ENCODE assay signal across 9 cellular contexts in genomic region chr20:31547720-31548298, GRCh38. TPM values are rescaled to one million over a fixed set of nuclear protein-coding genes. Genes with fewer than 3 reads are reported as not detected.
DNase-seq lines count a peak whose midpoint lies in the region; ATAC-seq, FAIRE-seq and TF ChIP-seq lines count a peak whose summit lies in the region.
"Had no signal": no experiment of that assay in that cellular context is flagged by ENCODE, and none has a peak within 500 bp of the region (broad histone marks: within the 10 kb centered on the region; RNA-seq: fewer than 3 reads in every experiment).

No MANE protein-coding gene starts in this region.

- 56% methylated on average over 6 of the region's 6 CpGs for WGBS in SK-N-SH (ENCODE audit: low lambda C conversion rate)
- WGBS in stomach, 5 donors, result 43 to 50% (median 49%) methylated on average over 6 of the region's 6 CpGs

- TF ChIP-seq EP300 in SK-N-SH (IDR thresholded peaks at IDR 0.05; ENCODE audit: borderline replicate concordance in 1 of 2, low read depth in 1 of 2, low read length in 1 of 2) (no peak), stomach (IDR thresholded peaks at IDR 0.05) (no peak)

- FAIRE-seq in keratinocyte (lab: Jason Lieb, UNC), result no peak
- FAIRE-seq: A204.1 had no signal

- H3F3A ChIP-seq in SK-N-SH (replicated peaks; ENCODE audit: insufficient read depth), result peaks cover 42% of the 10 kb centered on the region

- H3K4me2 ChIP-seq in SK-N-SH (peak overlapping the region; percentile 59), keratinocyte (ENCODE audit: control insufficient read depth, extremely low read depth, insufficient read depth, low read depth, low read length) (peak overlapping the region; percentile 76)

- H3K4me1 ChIP-seq in SK-N-SH (ENCODE audit: control insufficient read depth in 1 of 2, insufficient read depth in 2 of 2, low read depth in 1 of 2, low read length in 1 of 2) (peaks cover 21 to 28% of the 10 kb centered on the region in 2 experiments; a peak in 3 of 4 replicates), keratinocyte (ENCODE audit: control insufficient read depth, extremely low read depth, insufficient read depth, low read length) (peaks cover 15% of the 10 kb centered on the region), stomach (peaks cover 9 to 45% (median 25%) of the 10 kb centered on the region in 4 donors)

- H3K9me1 ChIP-seq in keratinocyte (ENCODE audit: control insufficient read depth, extremely low read depth, insufficient read depth, low read length), result no peaks in the 10 kb centered on the region

- H3K36me3 ChIP-seq in SK-N-SH (replicated peaks in 1 of 2; ENCODE audit: control insufficient read depth in 1 of 2, insufficient read depth in 2 of 2, low read length in 1 of 2) (peaks cover 52 to 58% of the 10 kb centered on the region in 2 experiments), keratinocyte (ENCODE audit: control insufficient read depth in 2 of 2, extremely low read depth in 1 of 2, insufficient read depth in 2 of 2, low read length in 2 of 2) (peaks cover 35 to 42% of the 10 kb centered on the region in 2 experiments), stomach (peaks cover 45 to 93% (median 86%) of the 10 kb centered on the region in 4 donors)

- H3K27ac ChIP-seq in SK-N-SH (ENCODE audit: low read depth in 2 of 2, low read length in 1 of 2) (peak overlapping the region; percentile 84 to 96), keratinocyte (ENCODE audit: control insufficient read depth, insufficient read depth, low read length) (peak overlapping the region; percentile 94), stomach (peak overlapping the region in 4 of 5 donors; percentile 87 to 93 (median 88))

- TF ChIP-seq POLR2A in stomach (IDR thresholded peaks at IDR 0.05), result no peak

- H3K36me3 Mint-ChIP-seq in activated naive CD8-positive, alpha-beta T cell treated with anti-CD3 and anti-CD28 coated beads for 36 hours, result peaks cover 54% of the 10 kb centered on the region

- H2AFZ ChIP-seq in SK-N-SH (ENCODE audit: low read depth) (no peak overlapping the region), keratinocyte (ENCODE audit: control insufficient read depth, low read length) (no peak overlapping the region)

- H3K27ac Mint-ChIP-seq in activated naive CD8-positive, alpha-beta T cell treated with anti-CD3 and anti-CD28 coated beads for 36 hours, result peak overlapping the region; percentile 96

- intact Hi-C loops in stomach (cut with DNase I; ENCODE audit: low total_unique reads), result no loop called here

- POLR2A ChIA-PET in SK-N-SH (lab: Yijun Ruan, JAX) (no interaction called here), GM10248 (lab: Yijun Ruan, JAX) (no interaction called here)

- no peak for DNase-seq in SK-N-SH
- DNase-seq in activated naive CD8-positive, alpha-beta T cell treated with anti-CD3 and anti-CD28 coated beads for 36 hours, result no peak
- DNase-seq in keratinocyte (ENCODE audit: low read depth, low spot score), result no peak
- DNase-seq in stomach, result no peak
- DNase-seq in GM10248 (ENCODE audit: extremely low spot score), result no peak
- DNase-seq in dermis blood vessel endothelial cell, result no peak
- DNase-seq in MV-4-11 (lab: John Stamatoyannopoulos, UW), result no peak

- TF ChIP-seq RAD21 in SK-N-SH (IDR thresholded peaks at IDR 0.05; ENCODE audit: low read length), result no peak

- H3K79me2 ChIP-seq in SK-N-SH (ENCODE audit: insufficient read depth), result peaks cover 55% of the 10 kb centered on the region
- peaks cover 23% of the 10 kb centered on the region for H3K79me2 ChIP-seq in keratinocyte (ENCODE audit: control insufficient read depth, insufficient read depth, low read length)

- H3K27me3 ChIP-seq in SK-N-SH (ENCODE audit: insufficient read depth) (no peaks in the 10 kb centered on the region), keratinocyte (ENCODE audit: control insufficient read depth, extremely low read depth, insufficient read depth, low read length) (no peaks in the 10 kb centered on the region), stomach (no peaks in the 10 kb centered on the region)

- no peak for ATAC-seq in SK-N-SH treated with all-trans-retinoic acid at 6 μM for 48 hours

- H4K20me1 ChIP-seq in SK-N-SH (ENCODE audit: insufficient read depth), result no peaks in the 10 kb centered on the region
- H4K20me1 ChIP-seq in keratinocyte (ENCODE audit: control insufficient read depth, extremely low read depth, insufficient read depth, low read length), result no peaks in the 10 kb centered on the region

- H3K9me3 ChIP-seq in SK-N-SH, result no peaks in the 10 kb centered on the region
- H3K9me3 ChIP-seq in keratinocyte (ENCODE audit: control insufficient read depth, low read depth, low read length), result no peaks in the 10 kb centered on the region
- no peaks in the 10 kb centered on the region for H3K9me3 ChIP-seq in stomach

- no peaks in the 10 kb centered on the region for H3K27me3 Mint-ChIP-seq in activated naive CD8-positive, alpha-beta T cell treated with anti-CD3 and anti-CD28 coated beads for 36 hours

- H3K9me2 ChIP-seq in SK-N-SH, result no peaks in the 10 kb centered on the region

- CTCF ChIA-PET in SK-N-SH (lab: Yijun Ruan, JAX), result interaction anchor here (1.1 to 14.2 kb wide), 7 partner anchors 12 to 176 kb away, joined by 3 to 177 read pairs (median 4); partner anchors contain the start of gene HM13
- CTCF ChIA-PET in GM10248 (lab: Yijun Ruan, JAX), result interaction anchor here (0.6 to 5.9 kb wide), 6 partner anchors 10 to 1430 kb away, joined by 3 to 51 read pairs (median 10); no protein-coding TSS in a partner anchor

- H3K4me3 ChIP-seq in SK-N-SH (ENCODE audit: low read depth in 2 of 2, low read length in 1 of 2) (peak overlapping the region; percentile 42 to 54), keratinocyte (ENCODE audit: control insufficient read depth in 2 of 3, extremely low read depth in 1 of 3, insufficient read depth in 2 of 3, low read depth in 1 of 3, low read length in 3 of 3) (peak overlapping the region; percentile 48 to 87 (median 69)), stomach (peak overlapping the region; percentile 48 to 53 (median 52))

- H3K9ac ChIP-seq in SK-N-SH, result peak overlapping the region; percentile 72
- peak overlapping the region; percentile 88 for H3K9ac ChIP-seq in keratinocyte (ENCODE audit: control insufficient read depth, extremely low read depth, insufficient read depth, low read length)

- dilution Hi-C loops in keratinocyte (cut with MboI; ENCODE audit: extremely low pct_ligation_motif_present, low sequenced_read_pairs), result no loop called here

- peak overlapping the region; percentile 94 for H3K4me3 Mint-ChIP-seq in activated naive CD8-positive, alpha-beta T cell treated with anti-CD3 and anti-CD28 coated beads for 36 hours

- TF ChIP-seq CTCF in SK-N-SH (IDR thresholded peaks at IDR 0.05), result no peak
- no peak for TF ChIP-seq CTCF in keratinocyte (optimal IDR thresholded peaks at IDR 0.05 in 1 of 3, IDR thresholded peaks at IDR 0.05 in 1 of 3, conservative IDR thresholded peaks at IDR 0.05 in 1 of 3; ENCODE audit: extremely low read depth in 1 of 3, insufficient read depth in 2 of 3, low read length in 3 of 3)
- no peak for TF ChIP-seq CTCF in stomach (IDR thresholded peaks at IDR 0.05)
- no peak for TF ChIP-seq CTCF in GM10248 (IDR thresholded peaks at IDR 0.05; ENCODE audit: control extremely low read depth, extremely low read depth, low read depth, missing control alignments)

- H3K4me1 Mint-ChIP-seq in activated naive CD8-positive, alpha-beta T cell treated with anti-CD3 and anti-CD28 coated beads for 36 hours, result peaks cover 15% of the 10 kb centered on the region

- H3K9me3 Mint-ChIP-seq in activated naive CD8-positive, alpha-beta T cell treated with anti-CD3 and anti-CD28 coated beads for 36 hours, result no peaks in the 10 kb centered on the region

RNA-seq across cellular contexts. Expression of gene HM13, which starts 33.6 kb away (rescaled TPM):
- 160 and 176 TPM in 2 replicates for polyA plus RNA-seq in SK-N-SH (2012; rRNA removed)
- 86.0 and 123 TPM in 2 replicates for polyA plus RNA-seq in SK-N-SH (2012; cell fraction: cytosol; rRNA removed)
- polyA plus RNA-seq in SK-N-SH (2012; cell fraction: nucleus; rRNA removed), result 153 and 200 TPM in 2 replicates
- 100 to 1,000 TPM; 137 to 142 TPM for total RNA-seq in activated naive CD8-positive, alpha-beta T cell treated with anti-CD3 and anti-CD28 coated beads for 36 hours
- 127 to 175 TPM (median 151 TPM) in 3 replicates for polyA plus RNA-seq in keratinocyte
- polyA plus RNA-seq in keratinocyte (2011; ENCODE audit: low read depth), result 34.0 TPM
- polyA plus RNA-seq in keratinocyte (2011; cell fraction: cytosol; rRNA removed), result 104 and 122 TPM in 2 replicates
- 200 and 213 TPM in 2 replicates for polyA plus RNA-seq in keratinocyte (2011; cell fraction: nucleus; rRNA removed)
- 96.2 and 142 TPM in 2 replicates for polyA plus RNA-seq in keratinocyte (2012; ENCODE audit: low replicate concordance)
- polyA minus RNA-seq in keratinocyte, result 97.9 to 155 TPM (median 134 TPM) in 3 replicates
- polyA minus RNA-seq in keratinocyte (2011; cell fraction: cytosol; rRNA and poly(A)+ RNA removed), result 158 TPM
- polyA minus RNA-seq in keratinocyte (2011; cell fraction: nucleus; rRNA and poly(A)+ RNA removed), result 124 and 148 TPM in 2 replicates
- total RNA-seq in stomach, result 100 to 1,000 TPM in 1 of 5 donors, 10 to 100 TPM in 4; 10.7 to 103 (median 56.9) TPM
- polyA plus RNA-seq in stomach, result 100 to 1,000 TPM; 119 to 181 (median 165) TPM
- 44.9 and 74.1 TPM in 2 replicates for total RNA-seq in dermis blood vessel endothelial cell

RNA-seq across cellular contexts. Expression of gene ID1, which starts 57.3 kb away (rescaled TPM):
- 324 and 493 TPM in 2 replicates for polyA plus RNA-seq in SK-N-SH (2012; rRNA removed)
- 194 and 301 TPM in 2 replicates for polyA plus RNA-seq in SK-N-SH (2012; cell fraction: cytosol; rRNA removed)
- 945 and 1,537 TPM in 2 replicates for polyA plus RNA-seq in SK-N-SH (2012; cell fraction: nucleus; rRNA removed)
- under 1 TPM; 0.36 to 0.37 TPM for total RNA-seq in activated naive CD8-positive, alpha-beta T cell treated with anti-CD3 and anti-CD28 coated beads for 36 hours
- 24.4 to 40.8 TPM (median 33.0 TPM) in 3 replicates for polyA plus RNA-seq in keratinocyte
- polyA plus RNA-seq in keratinocyte (2011; ENCODE audit: low read depth), result 34.7 TPM
- polyA plus RNA-seq in keratinocyte (2011; cell fraction: cytosol; rRNA removed), result 10.6 and 31.2 TPM in 2 replicates
- 42.7 and 42.9 TPM in 2 replicates for polyA plus RNA-seq in keratinocyte (2011; cell fraction: nucleus; rRNA removed)
- polyA plus RNA-seq in keratinocyte (2012; ENCODE audit: low replicate concordance), result 28.1 and 65.4 TPM in 2 replicates
- 8.9 to 12.6 TPM (median 9.4 TPM) in 3 replicates for polyA minus RNA-seq in keratinocyte
- 68.7 TPM for polyA minus RNA-seq in keratinocyte (2011; cell fraction: cytosol; rRNA and poly(A)+ RNA removed)
- polyA minus RNA-seq in keratinocyte (2011; cell fraction: nucleus; rRNA and poly(A)+ RNA removed), result 23.6 and 35.0 TPM in 2 replicates
- total RNA-seq in stomach, result 100 to 1,000 TPM; 315 to 475 (median 378) TPM
- polyA plus RNA-seq in stomach, result 100 to 1,000 TPM; 168 to 585 (median 350) TPM
- total RNA-seq in dermis blood vessel endothelial cell, result 768 and 1,287 TPM in 2 replicates

Comparison
In these comparisons a context has a peak if more than half of its experiments do, and no peak if none do; other contexts are left out.
1. RNA of gene ID1, which starts 57.3 kb away (total RNA-seq): 768 to 1,287 TPM in dermis blood vessel endothelial cell and 315 to 475 TPM in stomach; 0.36 to 0.37 TPM in activated naive CD8-positive, alpha-beta T cell treated with anti-CD3 and anti-CD28 coated beads for 36 hours; every median in the first group is over 100 times any median in the second.
2. Peak in every context shown above with its lines, with median percentiles within 50 percentile points of each other: H3K27ac ChIP-seq and H3K4me3 ChIP-seq.